Comparison of ENCODE assay signal across 1 cellular context in genomic region chr10:22339761-22340361, GRCh38.
TF ChIP-seq lines count a peak whose summit lies in the region.

No MANE protein-coding gene starts in this region.

TF ChIP-seq in H1, 55 proteins besides CTCF, POLR2A, EP300 and RAD21:
- TF ChIP-seq CREB1 (IDR thresholded peaks at IDR 0.05) (peak; percentile 54; the same call in 1 of the 2 replicates), ATF3 (IDR thresholded peaks at IDR 0.05; ENCODE audit: insufficient read depth, low read depth, low read length) (no peak)
TF ChIP-seq in H1: peak in this region for 1.
